ENCODE assay signal across 16 cellular contexts in genomic region chr2:238043851-238044250, GRCh38. TPM values are rescaled to one million over a fixed set of nuclear protein-coding genes. Genes with fewer than 3 reads are reported as not detected.
"Had no signal": no experiment of that assay in that cellular context is flagged by ENCODE, and none has a peak within 500 bp of the region (broad histone marks: within the 10 kb centered on the region; RNA-seq: fewer than 3 reads in every experiment).

No MANE protein-coding gene starts in this region.

- H3K27me3 ChIP-seq: neural progenitor cell, testis, tibial artery had no signal

- H3K4me3 ChIP-seq: coronary artery, lower lobe of right lung, neural progenitor cell, psoas muscle, testis, tibial artery had no signal

- DNase-seq: dermis blood vessel endothelial cell; hypothalamus; left ventricle myocardium superior; lower lobe of right lung; psoas muscle; right cardiac atrium; small intestine; stimulated activated CD4-positive, alpha-beta T cell treated with anti-CD3 and anti-CD28 coated beads, Interleukin-15, amount 100 ng/mL, for 24 hours; stimulated activated CD4-positive, alpha-beta T cell treated with anti-CD3 and anti-CD28 coated beads, Interleukin-2, amount 100 ng/mL, for 48 hours; stimulated activated naive CD8-positive, alpha-beta T cell treated with anti-CD3 and anti-CD28 coated beads, Interleukin-15, Interleukin-2, amounts not matched to agents 100 U/mL and 50 U/mL, for 24 hours; testis; tibial artery had no signal

- H3K27ac ChIP-seq: coronary artery, lower lobe of right lung, neural progenitor cell, psoas muscle, testis, tibial artery had no signal

- H3K4me1 ChIP-seq: lower lobe of right lung, neural progenitor cell, psoas muscle, testis, tibial artery had no signal

- H3K4me3 Mint-ChIP-seq: nephron, neural progenitor cell, type B pancreatic cell had no signal

- H3K27me3 Mint-ChIP-seq: type B pancreatic cell had no signal

- H3K4me1 Mint-ChIP-seq: nephron, neural progenitor cell had no signal

- ATAC-seq: left ventricle myocardium superior; lower lobe of right lung; right cardiac atrium; stimulated activated naive CD8-positive, alpha-beta T cell treated with anti-CD3 and anti-CD28 coated beads, Interleukin-15, Interleukin-2, amounts not matched to agents 100 U/mL and 50 U/mL, for 24 hours had no signal

- H3K9me3 ChIP-seq: psoas muscle, testis had no signal

- H3K27ac Mint-ChIP-seq: nephron, neural progenitor cell, type B pancreatic cell had no signal

- H3K9me3 Mint-ChIP-seq: type B pancreatic cell had no signal

- H3K36me3 ChIP-seq: neural progenitor cell had no signal

RNA-seq across cellular contexts. Expression of gene ESPNL, which starts 56.3 kb away (rescaled TPM):
- total RNA-seq: dermis blood vessel endothelial cell, left ventricle myocardium superior had no signal
